Comparison of ENCODE assay signal across 8 cellular contexts in genomic region chr2:27627963-27628766, GRCh38. TPM values are rescaled to one million over a fixed set of nuclear protein-coding genes. Genes with fewer than 3 reads are reported as not detected.
DNase-seq lines count a peak whose midpoint lies in the region; ATAC-seq, FAIRE-seq and TF ChIP-seq lines count a peak whose summit lies in the region.

No MANE protein-coding gene starts in this region.

- H3K4me3 Mint-ChIP-seq in activated naive CD4-positive, alpha-beta T cell treated with anti-CD3 and anti-CD28 coated beads, Interleukin-2, amount 50 U/mL, for 24 hours, result no peak overlapping the region
- H3K4me3 Mint-ChIP-seq in natural killer cell, result no peak overlapping the region

- H3K36me3 Mint-ChIP-seq in activated naive CD4-positive, alpha-beta T cell treated with anti-CD3 and anti-CD28 coated beads, Interleukin-2, amount 50 U/mL, for 24 hours, result peaks cover 19% of the 10 kb centered on the region
- peaks cover 12% of the 10 kb centered on the region for H3K36me3 Mint-ChIP-seq in natural killer cell

- H3K4me1 ChIP-seq in esophagus (ENCODE audit: control insufficient read depth in 2 of 2, insufficient read depth in 2 of 2, low read length in 1 of 2), result peaks cover 0 to 2% of the 10 kb centered on the region in 2 donors

- peaks cover 22% of the 10 kb centered on the region for H3K4me1 Mint-ChIP-seq in activated naive CD4-positive, alpha-beta T cell treated with anti-CD3 and anti-CD28 coated beads, Interleukin-2, amount 50 U/mL, for 24 hours
- peaks cover 13 to 20% of the 10 kb centered on the region in 2 donors for H3K4me1 Mint-ChIP-seq in natural killer cell

- no peaks in the 10 kb centered on the region for H3K27me3 ChIP-seq in esophagus (ENCODE audit: control insufficient read depth in 1 of 2, insufficient read depth in 2 of 2, low read length in 2 of 2)

- H3K27me3 Mint-ChIP-seq in activated naive CD4-positive, alpha-beta T cell treated with anti-CD3 and anti-CD28 coated beads, Interleukin-2, amount 50 U/mL, for 24 hours, result no peaks in the 10 kb centered on the region
- H3K27me3 Mint-ChIP-seq in natural killer cell (ENCODE audit: low read depth in 2 of 2), result no peaks in the 10 kb centered on the region

- no peak for TF ChIP-seq CTCF in natural killer cell (IDR thresholded peaks at IDR 0.05)

- no peaks in the 10 kb centered on the region for H3K9me3 Mint-ChIP-seq in activated naive CD4-positive, alpha-beta T cell treated with anti-CD3 and anti-CD28 coated beads, Interleukin-2, amount 50 U/mL, for 24 hours
- H3K9me3 Mint-ChIP-seq in natural killer cell, result no peaks in the 10 kb centered on the region

- intact Hi-C loops in natural killer cell (cut with micrococcal nuclease), result loop anchor here (2.0 to 5.0 kb wide), 3 partner anchors 34 to 55 kb away; partner anchors contain the start of genes SLC4A1AP, SUPT7L and ZNF512

- WGBS in esophagus, 2 donors, result 4% methylated on average over 18 to 21 of the region's 21 CpGs

- ATAC-seq in HG02938 (IDR thresholded peaks at IDR 0.05; ENCODE audit: unreplicated experiment) (peak; percentile 23), natural killer cell (peak; percentile 6 to 21 (median 12))

- H3K9me3 ChIP-seq in esophagus (ENCODE audit: control insufficient read depth in 2 of 2, insufficient read depth in 1 of 2, low read depth in 1 of 2, low read length in 1 of 2), result no peaks in the 10 kb centered on the region

- FAIRE-seq in RCC 7860 (lab: Jason Lieb, UNC), result peak; percentile 84

- H3K27ac ChIP-seq in esophagus (ENCODE audit: low read depth in 2 of 2, low read length in 1 of 2), result peak overlapping the region; percentile 74 to 91

- DNase-seq in activated naive CD4-positive, alpha-beta T cell (lab: John Stamatoyannopoulos, UW), result no peak
- DNase-seq in RCC 7860 (ENCODE audit: low spot score), result peak; percentile 98
- DNase-seq in natural killer cell, result no peak
- DNase-seq in HuH-7 (ENCODE audit: low spot score), result no peak
- DNase-seq in NCI-H510A (lab: John Stamatoyannopoulos, UW), result no peak

- H3K36me3 ChIP-seq in esophagus (ENCODE audit: control insufficient read depth in 2 of 2, insufficient read depth in 2 of 2, low read length in 1 of 2), result peaks cover 2 to 5% of the 10 kb centered on the region in 2 donors

- peak overlapping the region; percentile 72 to 76 for H3K4me3 ChIP-seq in esophagus (ENCODE audit: low read depth in 1 of 2, low read length in 2 of 2)

- H3K27ac Mint-ChIP-seq in activated naive CD4-positive, alpha-beta T cell treated with anti-CD3 and anti-CD28 coated beads, Interleukin-2, amount 50 U/mL, for 24 hours, result peak overlapping the region; percentile 4
- H3K27ac Mint-ChIP-seq in natural killer cell, result no peak overlapping the region

RNA-seq across cellular contexts. Expression of gene CCDC121, which starts 0.6 kb away (rescaled TPM):
- polyA plus RNA-seq in esophagus, result 1 to 10 TPM; 1.0 to 1.2 TPM
- under 1 TPM; 0.25 to 0.58 (median 0.42) TPM for total RNA-seq in natural killer cell

RNA-seq across cellular contexts. Expression of gene GPN1, which starts 0.7 kb away (rescaled TPM):
- 10 to 100 TPM; 15.0 to 25.0 TPM for polyA plus RNA-seq in esophagus
- 10 to 100 TPM; 31.5 to 36.1 (median 34.9) TPM for total RNA-seq in natural killer cell

RNA-seq across cellular contexts. Expression of gene SUPT7L, which starts 35.2 kb away (rescaled TPM):
- polyA plus RNA-seq in esophagus, result 10 to 100 TPM; 16.6 to 22.8 TPM
- 10 to 100 TPM; 52.2 to 53.7 (median 52.8) TPM for total RNA-seq in natural killer cell

RNA-seq across cellular contexts. Expression of gene SLC4A1AP, which starts 35.5 kb away (rescaled TPM):
- polyA plus RNA-seq in esophagus, result 10 to 100 TPM in 1 of 2 donors, 1 to 10 TPM in 1; 10.0 to 15.1 TPM
- 10 to 100 TPM; 22.0 to 26.0 (median 24.8) TPM for total RNA-seq in natural killer cell

RNA-seq across cellular contexts. Expression of gene ZNF512, which starts 45.3 kb away (rescaled TPM):
- 1 to 10 TPM; 5.6 to 6.6 TPM for polyA plus RNA-seq in esophagus
- total RNA-seq in natural killer cell, result 10 to 100 TPM; 26.5 to 40.9 (median 30.6) TPM
